ENCODE assay signal across 13 cellular contexts in the genomic region with DNA sequence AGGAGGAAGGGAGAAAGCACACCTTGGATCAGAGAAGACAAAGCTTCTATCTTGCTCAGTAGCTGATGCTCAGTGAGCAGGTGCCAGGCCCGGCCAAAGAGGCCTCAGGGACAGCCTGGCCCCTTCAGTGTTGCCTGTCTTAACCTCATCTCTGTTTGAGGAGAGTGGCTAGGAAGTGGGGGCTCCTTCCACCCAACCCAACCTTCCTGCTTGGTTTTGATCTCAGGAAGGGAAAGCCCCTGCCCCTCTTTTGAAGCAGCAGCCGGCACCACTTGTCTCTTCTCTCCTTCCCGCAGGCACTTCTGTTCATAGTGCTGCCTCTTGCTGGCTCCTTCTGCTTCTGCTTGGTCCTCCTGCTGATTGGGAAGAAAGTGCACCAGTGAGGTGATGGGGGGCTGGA. TPM values are rescaled to one million over a fixed set of nuclear protein-coding genes. Genes with fewer than 3 reads are reported as not detected.
"Had no signal": no experiment of that assay in that cellular context is flagged by ENCODE, and none has a peak within 500 bp of the region (broad histone marks: within the 10 kb centered on the region; RNA-seq: fewer than 3 reads in every experiment).

No MANE protein-coding gene starts in this region.

- H3K27me3 ChIP-seq: cardiac muscle cell had no signal

- H3K36me3 ChIP-seq: cardiac muscle cell, colonic mucosa, tibial artery, uterus had no signal

- H3K4me3 ChIP-seq: cardiac muscle cell, colonic mucosa, lung, tibial artery, uterus had no signal

- H3K9me3 ChIP-seq: colonic mucosa, tibial artery, uterus had no signal

- DNase-seq: activated gamma-delta T cell treated with Interleukin-2 at 50 U/mL for 16 hours, colonic mucosa, foreskin keratinocyte, head of caudate nucleus, left cardiac atrium, midbrain, tibial artery, uterus had no signal

- H3K4me3 Mint-ChIP-seq: T-helper 2 cell treated with Interferon-gamma antibody and Interleukin-4, amounts not matched to agents 5 μg/mL and 100 μg/mL, for 36 hours had no signal

- H3K9me3 Mint-ChIP-seq: T-helper 2 cell treated with Interferon-gamma antibody and Interleukin-4, amounts not matched to agents 5 μg/mL and 100 μg/mL, for 36 hours had no signal

- H3K27ac ChIP-seq: cardiac muscle cell, colonic mucosa, foreskin keratinocyte, tibial artery, uterus had no signal

- H3K4me1 ChIP-seq: colonic mucosa, foreskin keratinocyte, uterus had no signal

- FAIRE-seq: endothelial cell of umbilical vein had no signal

- H3K27ac Mint-ChIP-seq: T-helper 2 cell treated with Interferon-gamma antibody and Interleukin-4, amounts not matched to agents 5 μg/mL and 100 μg/mL, for 36 hours had no signal

- ATAC-seq: activated CD4-positive, CD25-positive, alpha-beta regulatory T cell treated with anti-CD3 and anti-CD28 coated beads, Interleukin-2, amount 50 U/mL, for 24 hours; foreskin keratinocyte; left cardiac atrium had no signal

RNA-seq across cellular contexts. Expression of a gene that starts 2.4 kb away (rescaled TPM):
- polyA plus RNA-seq: foreskin keratinocyte had no signal
